Comparison of ENCODE assay signal across 1 cellular context in the genomic region with DNA sequence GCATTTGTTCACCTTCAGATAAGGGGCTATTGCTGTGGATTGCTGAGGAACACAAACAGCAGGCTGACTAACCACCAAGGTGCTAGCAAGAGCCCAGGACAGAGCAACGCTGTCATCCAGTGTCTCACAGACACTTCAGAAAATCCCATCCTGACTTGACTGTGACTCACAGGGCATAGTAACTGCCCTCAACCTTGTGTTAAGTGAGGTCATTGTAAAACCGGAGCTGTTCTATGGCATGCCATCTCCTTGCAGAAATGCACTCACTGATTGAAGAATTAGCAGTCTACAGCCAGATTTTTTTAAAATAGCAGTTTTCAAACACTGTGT.
TF ChIP-seq lines count a peak whose summit lies in the region.

No MANE protein-coding gene starts in this region.

TF ChIP-seq in GM23338, 12 proteins besides CTCF, POLR2A, EP300 and RAD21 (continued from another document):
- TF ChIP-seq, protein P1, sequence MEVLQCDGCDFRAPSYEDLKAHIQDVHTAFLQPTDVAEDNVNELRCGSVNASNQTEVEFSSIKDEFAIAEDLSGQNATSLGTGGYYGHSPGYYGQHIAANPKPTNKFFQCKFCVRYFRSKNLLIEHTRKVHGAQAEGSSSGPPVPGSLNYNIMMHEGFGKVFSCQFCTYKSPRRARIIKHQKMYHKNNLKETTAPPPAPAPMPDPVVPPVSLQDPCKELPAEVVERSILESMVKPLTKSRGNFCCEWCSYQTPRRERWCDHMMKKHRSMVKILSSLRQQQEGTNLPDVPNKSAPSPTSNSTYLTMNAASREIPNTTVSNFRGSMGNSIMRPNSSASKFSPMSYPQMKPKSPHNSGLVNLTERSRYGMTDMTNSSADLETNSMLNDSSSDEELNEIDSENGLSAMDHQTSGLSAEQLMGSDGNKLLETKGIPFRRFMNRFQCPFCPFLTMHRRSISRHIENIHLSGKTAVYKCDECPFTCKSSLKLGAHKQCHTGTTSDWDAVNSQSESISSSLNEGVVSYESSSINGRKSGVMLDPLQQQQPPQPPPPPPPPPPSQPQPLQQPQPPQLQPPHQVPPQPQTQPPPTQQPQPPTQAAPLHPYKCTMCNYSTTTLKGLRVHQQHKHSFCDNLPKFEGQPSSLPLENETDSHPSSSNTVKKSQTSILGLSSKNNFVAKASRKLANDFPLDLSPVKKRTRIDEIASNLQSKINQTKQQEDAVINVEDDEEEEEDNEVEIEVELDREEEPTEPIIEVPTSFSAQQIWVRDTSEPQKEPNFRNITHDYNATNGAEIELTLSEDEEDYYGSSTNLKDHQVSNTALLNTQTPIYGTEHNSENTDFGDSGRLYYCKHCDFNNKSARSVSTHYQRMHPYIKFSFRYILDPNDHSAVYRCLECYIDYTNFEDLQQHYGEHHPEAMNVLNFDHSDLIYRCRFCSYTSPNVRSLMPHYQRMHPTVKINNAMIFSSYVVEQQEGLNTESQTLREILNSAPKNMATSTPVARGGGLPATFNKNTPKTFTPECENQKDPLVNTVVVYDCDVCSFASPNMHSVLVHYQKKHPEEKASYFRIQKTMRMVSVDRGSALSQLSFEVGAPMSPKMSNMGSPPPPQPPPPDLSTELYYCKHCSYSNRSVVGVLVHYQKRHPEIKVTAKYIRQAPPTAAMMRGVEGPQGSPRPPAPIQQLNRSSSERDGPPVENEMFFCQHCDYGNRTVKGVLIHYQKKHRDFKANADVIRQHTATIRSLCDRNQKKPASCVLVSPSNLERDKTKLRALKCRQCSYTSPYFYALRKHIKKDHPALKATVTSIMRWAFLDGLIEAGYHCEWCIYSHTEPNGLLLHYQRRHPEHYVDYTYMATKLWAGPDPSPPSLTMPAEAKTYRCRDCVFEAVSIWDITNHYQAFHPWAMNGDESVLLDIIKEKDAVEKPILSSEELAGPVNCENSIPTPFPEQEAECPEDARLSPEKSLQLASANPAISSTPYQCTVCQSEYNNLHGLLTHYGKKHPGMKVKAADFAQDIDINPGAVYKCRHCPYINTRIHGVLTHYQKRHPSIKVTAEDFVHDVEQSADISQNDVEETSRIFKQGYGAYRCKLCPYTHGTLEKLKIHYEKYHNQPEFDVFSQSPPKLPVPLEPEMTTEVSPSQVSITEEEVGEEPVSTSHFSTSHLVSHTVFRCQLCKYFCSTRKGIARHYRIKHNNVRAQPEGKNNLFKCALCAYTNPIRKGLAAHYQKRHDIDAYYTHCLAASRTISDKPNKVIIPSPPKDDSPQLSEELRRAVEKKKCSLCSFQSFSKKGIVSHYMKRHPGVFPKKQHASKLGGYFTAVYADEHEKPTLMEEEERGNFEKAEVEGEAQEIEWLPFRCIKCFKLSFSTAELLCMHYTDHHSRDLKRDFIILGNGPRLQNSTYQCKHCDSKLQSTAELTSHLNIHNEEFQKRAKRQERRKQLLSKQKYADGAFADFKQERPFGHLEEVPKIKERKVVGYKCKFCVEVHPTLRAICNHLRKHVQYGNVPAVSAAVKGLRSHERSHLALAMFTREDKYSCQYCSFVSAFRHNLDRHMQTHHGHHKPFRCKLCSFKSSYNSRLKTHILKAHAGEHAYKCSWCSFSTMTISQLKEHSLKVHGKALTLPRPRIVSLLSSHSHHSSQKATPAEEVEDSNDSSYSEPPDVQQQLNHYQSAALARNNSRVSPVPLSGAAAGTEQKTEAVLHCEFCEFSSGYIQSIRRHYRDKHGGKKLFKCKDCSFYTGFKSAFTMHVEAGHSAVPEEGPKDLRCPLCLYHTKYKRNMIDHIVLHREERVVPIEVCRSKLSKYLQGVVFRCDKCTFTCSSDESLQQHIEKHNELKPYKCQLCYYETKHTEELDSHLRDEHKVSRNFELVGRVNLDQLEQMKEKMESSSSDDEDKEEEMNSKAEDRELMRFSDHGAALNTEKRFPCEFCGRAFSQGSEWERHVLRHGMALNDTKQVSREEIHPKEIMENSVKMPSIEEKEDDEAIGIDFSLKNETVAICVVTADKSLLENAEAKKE (CRISPR knock-in tag; IDR thresholded peaks at IDR 0.05) = no peak
- TF ChIP-seq JUNB (IDR thresholded peaks at IDR 0.05; ENCODE audit: unreplicated experiment) (no peak), STAT1 (IDR thresholded peaks at IDR 0.05; ENCODE audit: unreplicated experiment) (no peak), EZH2 (IDR thresholded peaks at IDR 0.05; ENCODE audit: low read depth, unreplicated experiment) (no peak), EZH2phosphoT487 (IDR thresholded peaks at IDR 0.05; ENCODE audit: unreplicated experiment) (no peak), NANOG (IDR thresholded peaks at IDR 0.05; ENCODE audit: borderline replicate concordance) (no peak)
- TF ChIP-seq, protein P2, sequence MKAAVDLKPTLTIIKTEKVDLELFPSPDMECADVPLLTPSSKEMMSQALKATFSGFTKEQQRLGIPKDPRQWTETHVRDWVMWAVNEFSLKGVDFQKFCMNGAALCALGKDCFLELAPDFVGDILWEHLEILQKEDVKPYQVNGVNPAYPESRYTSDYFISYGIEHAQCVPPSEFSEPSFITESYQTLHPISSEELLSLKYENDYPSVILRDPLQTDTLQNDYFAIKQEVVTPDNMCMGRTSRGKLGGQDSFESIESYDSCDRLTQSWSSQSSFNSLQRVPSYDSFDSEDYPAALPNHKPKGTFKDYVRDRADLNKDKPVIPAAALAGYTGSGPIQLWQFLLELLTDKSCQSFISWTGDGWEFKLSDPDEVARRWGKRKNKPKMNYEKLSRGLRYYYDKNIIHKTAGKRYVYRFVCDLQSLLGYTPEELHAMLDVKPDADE (IDR thresholded peaks at IDR 0.05) = no peak
